ENCODE assay signal across 13 cellular contexts in genomic region chr6:88077305-88077704, GRCh38. TPM values are rescaled to one million over a fixed set of nuclear protein-coding genes. Genes with fewer than 3 reads are reported as not detected.
"Had no signal": no experiment of that assay in that cellular context is flagged by ENCODE, and none has a peak within 500 bp of the region (broad histone marks: within the 10 kb centered on the region; RNA-seq: fewer than 3 reads in every experiment).

No MANE protein-coding gene starts in this region.

- H3K27me3 Mint-ChIP-seq: IgD-negative memory B cell had no signal

- H3K4me3 Mint-ChIP-seq: HFFc6 had no signal

- H3K36me3 ChIP-seq: HAP-1 had no signal

- H3K9me3 Mint-ChIP-seq: IgD-negative memory B cell had no signal

- ATAC-seq: HCT116, HepG2, K562 had no signal

- H3K9me3 ChIP-seq: HAP-1 had no signal

- H2AFZ ChIP-seq: GM23248 had no signal

- H3K4me3 ChIP-seq: GM23248, HAP-1, K562 had no signal

- DNase-seq: GM23248, GOT3, H7, HFFc6, KG1 had no signal

- H3K4me1 ChIP-seq: HAP-1 had no signal

- H3K27ac ChIP-seq: GM23248, HL-60 had no signal

- H3K27ac Mint-ChIP-seq: HFFc6, IgD-negative memory B cell had no signal

- H3K9ac ChIP-seq: GM23248 had no signal

RNA-seq across cellular contexts. Expression of gene SPACA1, which starts 29.7 kb away (rescaled TPM):
- total RNA-seq: GM23248, H4, H7, HepG2, HFFc6, HT1080, K562 had no signal
